In genomic region chr17:83200746-83201145, GRCh38 we compare ENCODE assay signal across 11 cellular contexts.
DNase-seq lines count a peak whose midpoint lies in the region; ATAC-seq and TF ChIP-seq lines count a peak whose summit lies in the region.
"Had no signal": no experiment of that assay in that cellular context is flagged by ENCODE, and none has a peak within 500 bp of the region (broad histone marks: within the 10 kb centered on the region; RNA-seq: fewer than 3 reads in every experiment).

No MANE protein-coding gene starts in this region.

- peaks cover 30 to 50% (median 43%) of the 10 kb centered on the region in 3 donors for H3K4me1 Mint-ChIP-seq in CD8-positive, alpha-beta memory T cell
- H3K4me1 Mint-ChIP-seq in activated B cell treated with CpG ODN at 0.5 μM for 24 hours = peaks cover 35% of the 10 kb centered on the region

- no peaks in the 10 kb centered on the region for H3K9me3 Mint-ChIP-seq in CD8-positive, alpha-beta memory T cell
- H3K9me3 Mint-ChIP-seq in activated B cell treated with CpG ODN at 0.5 μM for 24 hours = no peaks in the 10 kb centered on the region

- CTCF ChIA-PET in CD8-positive, alpha-beta memory T cell (lab: Charles Lee) = interaction anchor here (1.2 to 3.5 kb wide), 2 partner anchors 270 to 419 kb away, joined by 3 to 15 read pairs; no protein-coding TSS in a partner anchor
- CTCF ChIA-PET in activated B cell treated with CpG ODN at 0.5 μM for 24 hours (lab: Charles Lee) = interaction anchor here (0.9 to 5.4 kb wide), 3 partner anchors 337 to 425 kb away, joined by 5 to 40 read pairs (median 5); no protein-coding TSS in a partner anchor

- H3K9ac ChIP-seq in rectal smooth muscle tissue (ENCODE audit: low read length) = no peak overlapping the region

- no peaks in the 10 kb centered on the region for H3K36me3 ChIP-seq in CD8-positive, alpha-beta memory T cell (ENCODE audit: insufficient read depth, low read length)
- no peaks in the 10 kb centered on the region for H3K36me3 ChIP-seq in rectal smooth muscle tissue (ENCODE audit: control insufficient read depth, insufficient read depth, low read length)

- H3K4me3 ChIP-seq in CD8-positive, alpha-beta memory T cell (ENCODE audit: low read length) = peak overlapping the region; percentile 9
- no peak overlapping the region for H3K4me3 ChIP-seq in rectal smooth muscle tissue (ENCODE audit: low read length)
- H3K4me3 ChIP-seq: lung had no signal

- peak overlapping the region; percentile 85 to 95 (median 89) for H3K4me3 Mint-ChIP-seq in CD8-positive, alpha-beta memory T cell
- peak overlapping the region; percentile 82 for H3K4me3 Mint-ChIP-seq in activated B cell treated with CpG ODN at 0.5 μM for 24 hours

- H3K27me3 Mint-ChIP-seq in CD8-positive, alpha-beta memory T cell = peaks cover 0 to 6% of the 10 kb centered on the region in 2 donors
- H3K27me3 Mint-ChIP-seq in activated B cell treated with CpG ODN at 0.5 μM for 24 hours = no peaks in the 10 kb centered on the region

- POLR2A ChIA-PET in CD8-positive, alpha-beta memory T cell (lab: Charles Lee) = interaction anchor here (0.6 to 1.4 kb wide), 3 partner anchors 117 to 866 kb away, joined by 3 to 6 read pairs (median 4); no protein-coding TSS in a partner anchor
- POLR2A ChIA-PET in activated B cell treated with CpG ODN at 0.5 μM for 24 hours (lab: Charles Lee) = interaction anchor here (1.1 to 1.8 kb wide), 3 partner anchors 237 to 419 kb away, joined by 3 to 9 read pairs (median 5); no protein-coding TSS in a partner anchor

- H3K36me3 Mint-ChIP-seq in CD8-positive, alpha-beta memory T cell = no peaks in the 10 kb centered on the region
- H3K36me3 Mint-ChIP-seq in activated B cell treated with CpG ODN at 0.5 μM for 24 hours (ENCODE audit: low read depth) = no peaks in the 10 kb centered on the region

- ATAC-seq in activated B cell treated with CpG ODN at 0.5 μM for 24 hours (ENCODE audit: low read depth) (no peak), left cardiac atrium (no peak), HG03039 (IDR thresholded peaks at IDR 0.05; ENCODE audit: unreplicated experiment) (no peak), HG02970 (IDR thresholded peaks at IDR 0.05; ENCODE audit: low FRiP score, unreplicated experiment) (no peak)

- H3K27ac Mint-ChIP-seq in CD8-positive, alpha-beta memory T cell = peak overlapping the region; percentile 95 to 99 (median 98)
- H3K27ac Mint-ChIP-seq in activated B cell treated with CpG ODN at 0.5 μM for 24 hours = peak overlapping the region; percentile 92

- H3K27ac ChIP-seq in CD8-positive, alpha-beta memory T cell (ENCODE audit: low read depth, low read length) = peak overlapping the region; percentile 90
- H3K27ac ChIP-seq in rectal smooth muscle tissue (ENCODE audit: low read depth, low read length) = peak overlapping the region; percentile 51

- no peak for DNase-seq in CD8-positive, alpha-beta memory T cell
- DNase-seq in activated B cell treated with CpG ODN at 0.5 μM for 24 hours (peak; percentile 14), left cardiac atrium (peak; percentile 32), NCI-H1092 treated with DMSO at 0.1 percent for 48 hours (lab: John Stamatoyannopoulos, UW) (no peak), NCI-H526 treated with DMSO at 0.1 percent for 48 hours (lab: John Stamatoyannopoulos, UW) (no peak)
- DNase-seq: DND-41, NCI-H748 treated with DMSO at 0.1 percent for 48 hours had no signal

- no peaks in the 10 kb centered on the region for H3K27me3 ChIP-seq in CD8-positive, alpha-beta memory T cell (ENCODE audit: insufficient read depth, low read length, poor library complexity, severe bottlenecking)
- H3K27me3 ChIP-seq in rectal smooth muscle tissue (ENCODE audit: control insufficient read depth, insufficient read depth, low read length) = no peaks in the 10 kb centered on the region

- TF ChIP-seq CTCF in activated B cell treated with CpG ODN at 0.5 μM for 24 hours (IDR thresholded peaks at IDR 0.05) = no peak

- H3K4me1 ChIP-seq in CD8-positive, alpha-beta memory T cell (ENCODE audit: insufficient read depth, low read length) = peaks cover 37% of the 10 kb centered on the region
- H3K4me1 ChIP-seq in rectal smooth muscle tissue (ENCODE audit: control insufficient read depth, insufficient read depth, low read length) = no peaks in the 10 kb centered on the region

- no peaks in the 10 kb centered on the region for H3K9me3 ChIP-seq in CD8-positive, alpha-beta memory T cell (ENCODE audit: low read length)

- intact Hi-C loops in activated B cell treated with CpG ODN at 0.5 μM for 24 hours (cut with micrococcal nuclease) (no loop called here), left cardiac atrium (cut with DNase I) (no loop called here)

Comparison
In these comparisons a context has a peak if more than half of its experiments do, and no peak if none do; other contexts are left out.
1. DNase-seq: peak in activated B cell treated with CpG ODN at 0.5 μM for 24 hours (single experiment) and left cardiac atrium (single experiment); none in CD8-positive, alpha-beta memory T cell (0 of 5), NCI-H1092 treated with DMSO at 0.1 percent for 48 hours (single experiment) and NCI-H526 treated with DMSO at 0.1 percent for 48 hours (single experiment).